Comparison of ENCODE assay signal across 8 cellular contexts in the genomic region with DNA sequence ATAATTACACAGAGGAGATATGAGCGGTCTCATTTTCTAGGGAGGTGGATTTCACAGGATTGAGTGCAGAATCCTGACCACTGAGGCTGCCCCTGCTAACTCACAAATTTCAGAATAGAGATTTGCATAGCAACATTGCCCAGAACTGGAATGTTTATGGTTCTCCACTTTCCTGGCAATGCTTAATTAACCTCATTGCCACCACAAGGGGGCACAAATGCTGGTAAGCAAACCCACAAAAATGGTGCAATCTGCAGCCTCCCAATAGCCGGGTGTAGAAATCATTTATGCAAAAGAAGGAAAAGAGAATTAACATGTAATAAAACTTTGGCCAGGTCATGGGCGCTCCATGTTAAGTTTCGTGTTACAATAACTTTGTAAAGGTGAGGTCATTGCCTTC.
DNase-seq lines count a peak whose midpoint lies in the region; ATAC-seq and TF ChIP-seq lines count a peak whose summit lies in the region.

No MANE protein-coding gene starts in this region.

- H2BK20ac ChIP-seq in IMR-90 (ENCODE audit: low read depth, low read length) = no peak overlapping the region

- BruUV-seq in IMR-90 (replicated peaks; lab: Mats Ljungman, UMichigan) = no TSS peak

- no peak overlapping the region for H2BK5ac ChIP-seq in IMR-90 (ENCODE audit: low read depth, low read length, poor library complexity, severe bottlenecking)

- no peak overlapping the region for H2BK15ac ChIP-seq in IMR-90 (ENCODE audit: low read depth, low read length)

- no peak overlapping the region for H3K4me3 ChIP-seq in IMR-90 (ENCODE audit: insufficient read depth, low read depth, low read length)

- H3K23ac ChIP-seq in IMR-90 (ENCODE audit: low read depth, low read length) = no peak overlapping the region

- H4K8ac ChIP-seq in IMR-90 (ENCODE audit: low read depth in 2 of 2, low read length in 2 of 2) = no peak overlapping the region

- no peak overlapping the region for H3K4ac ChIP-seq in IMR-90 (ENCODE audit: low read depth, low read length)

- H3K9me3 ChIP-seq in IMR-90 (ENCODE audit: control insufficient read depth, insufficient read depth, low read length) = no peaks in the 10 kb centered on the region

- no peak overlapping the region for H2AK5ac ChIP-seq in IMR-90 (ENCODE audit: low read depth, low read length)

- no peaks in the 10 kb centered on the region; the same call in 1 of the 2 replicates for H3K4me1 ChIP-seq in IMR-90 (ENCODE audit: control insufficient read depth, insufficient read depth, low read length)

- no CpG with 5 or more reads among the region's 4 CpGs for WGBS in IMR-90 (ENCODE audit: extremely low coverage in 2 of 2, insufficient read length in 1 of 2), 2 experiments

- H3K79me1 ChIP-seq in IMR-90 (ENCODE audit: low read depth in 1 of 2, low read length in 2 of 2) = no peaks in the 10 kb centered on the region

- in situ Hi-C loops in IMR-90 (cut with MboI; ENCODE audit: low sequenced_read_pairs) = no loop called here

- no peak overlapping the region for H3K27ac ChIP-seq in IMR-90 (ENCODE audit: insufficient read depth, low read length)

- no peak overlapping the region for H3K14ac ChIP-seq in IMR-90 (replicated peaks; ENCODE audit: low read depth, low read length)

- H4K5ac ChIP-seq in IMR-90 (ENCODE audit: low read depth, low read length) = no peak overlapping the region

- no peak overlapping the region for H2AK9ac ChIP-seq in IMR-90 (replicated peaks; ENCODE audit: low read depth, low read length, poor library complexity)

- peak; percentile 47 for TF ChIP-seq CTCF in IMR-90 (conservative IDR thresholded peaks at IDR 0.05; ENCODE audit: low read depth, low read length)

- TF ChIP-seq RAD21 in IMR-90 (IDR thresholded peaks at IDR 0.05; ENCODE audit: low read length) = peak; percentile 32; the same call in 1 of the 2 replicates

- H2AFZ ChIP-seq in IMR-90 (replicated peaks; ENCODE audit: low read length, poor library complexity) = no peak overlapping the region

- no peaks in the 10 kb centered on the region for H3K27me3 ChIP-seq in IMR-90 (ENCODE audit: control insufficient read depth, insufficient read depth, low read length)

- TF ChIP-seq POLR2A in IMR-90 (IDR thresholded peaks at IDR 0.05; ENCODE audit: low read depth, low read length) = no peak

- H4K20me1 ChIP-seq in IMR-90 (ENCODE audit: insufficient read depth, low read length) = no peaks in the 10 kb centered on the region

- POLR2A ChIA-PET in IMR-90 (lab: Charles Lee; ENCODE audit: unreplicated experiment) = no interaction called here

- H3K9ac ChIP-seq in IMR-90 (ENCODE audit: low read depth, low read length) = no peak overlapping the region

- no peak overlapping the region for H3K4me2 ChIP-seq in IMR-90 (ENCODE audit: low read depth, low read length)

- no peak overlapping the region for H4K91ac ChIP-seq in IMR-90 (ENCODE audit: insufficient read depth, low read depth, low read length)

- intact Hi-C loops in IMR-90 (cut with micrococcal nuclease) (loop anchor here (1.0 kb wide), 3 partner anchors 56 to 204 kb away; no protein-coding TSS in a partner anchor), head of caudate nucleus (cut with DNase I) (loop anchor here (5.0 kb wide), 1 partner anchor 54 kb away; no protein-coding TSS in a partner anchor)

- no peak overlapping the region for H3K56ac ChIP-seq in IMR-90 (ENCODE audit: extremely low read depth, insufficient read depth, low read length)

- CTCF ChIA-PET in IMR-90 (lab: Yijun Ruan, JAX) = no interaction called here

- peaks cover 2% of the 10 kb centered on the region; the same call in 1 of the 2 replicates for H3K36me3 ChIP-seq in IMR-90 (ENCODE audit: control insufficient read depth, insufficient read depth, low read length)

- H3K9me1 ChIP-seq in IMR-90 (ENCODE audit: insufficient read depth, low read length) = no peaks in the 10 kb centered on the region

- no peak overlapping the region for H3K18ac ChIP-seq in IMR-90 (ENCODE audit: low read depth, low read length)

- DNase-seq in activated CD4-positive, alpha-beta T cell treated with anti-CD3 and anti-CD28 coated beads for 48 hours = peak; percentile 16
- no peak for DNase-seq in activated CD4-positive, alpha-beta T cell treated with anti-CD3 and anti-CD28 coated beads for 4 hours
- DNase-seq in IMR-90 = peak; percentile 33
- DNase-seq in SKM-1 treated with dmso at 0.1 percent for 144 hours (lab: John Stamatoyannopoulos, UW; ENCODE audit: unreplicated experiment) = peak; percentile 31
- DNase-seq in head of caudate nucleus = peak in 39 of 42 donors; percentile 13 to 86 (median 53)
- DNase-seq in retina = peak; percentile 25
- DNase-seq in activated effector memory CD4-positive, alpha-beta T cell treated with anti-CD3 and anti-CD28 coated beads, Interleukin-2, amount 50 U/mL, for 16 hours = no peak

- no peak overlapping the region for H2BK120ac ChIP-seq in IMR-90 (ENCODE audit: low read depth, low read length)

- peak; percentile 64 for ATAC-seq in IMR-90 (ENCODE audit: low read depth)
- no peak for ATAC-seq in HG02970 (IDR thresholded peaks at IDR 0.05; ENCODE audit: low FRiP score, unreplicated experiment)

- dilution Hi-C loops in IMR-90 (cut with HindIII; ENCODE audit: low sequenced_read_pairs, unreplicated experiment) = no loop called here

TF ChIP-seq in IMR-90, 13 proteins besides CTCF, POLR2A, EP300 and RAD21:
- TF ChIP-seq NFE2L2 (IDR thresholded peaks at IDR 0.05; ENCODE audit: low read depth, low read length) = no peak
- TF ChIP-seq CEBPB (IDR thresholded peaks at IDR 0.05; ENCODE audit: low read depth, low read length) = peak; percentile 53; the same call in 1 of the 2 replicates
- peak; percentile 36; the same call in 1 of the 2 replicates for TF ChIP-seq SMC3 (IDR thresholded peaks at IDR 0.05; ENCODE audit: low read depth, low read length)

Comparison
In these comparisons a context has a peak if more than half of its experiments do, and no peak if none do; other contexts are left out.
1. DNase-seq: peak in activated CD4-positive, alpha-beta T cell treated with anti-CD3 and anti-CD28 coated beads for 48 hours (single experiment), IMR-90 (single experiment), SKM-1 treated with dmso at 0.1 percent for 144 hours (single experiment), head of caudate nucleus (39 of 42) and retina (single experiment); none in activated CD4-positive, alpha-beta T cell treated with anti-CD3 and anti-CD28 coated beads for 4 hours (0 of 2) and activated effector memory CD4-positive, alpha-beta T cell treated with anti-CD3 and anti-CD28 coated beads, Interleukin-2, amount 50 U/mL, for 16 hours (single experiment).